ENCODE assay signal across 1 cellular context in genomic region chr1:77683142-77683835, GRCh38.
TF ChIP-seq lines count a peak whose summit lies in the region.

No MANE protein-coding gene starts in this region.

TF ChIP-seq in HepG2, 621 proteins besides CTCF, POLR2A, EP300 and RAD21 (continued from another document and continues in another):
- TF ChIP-seq, protein P1, sequence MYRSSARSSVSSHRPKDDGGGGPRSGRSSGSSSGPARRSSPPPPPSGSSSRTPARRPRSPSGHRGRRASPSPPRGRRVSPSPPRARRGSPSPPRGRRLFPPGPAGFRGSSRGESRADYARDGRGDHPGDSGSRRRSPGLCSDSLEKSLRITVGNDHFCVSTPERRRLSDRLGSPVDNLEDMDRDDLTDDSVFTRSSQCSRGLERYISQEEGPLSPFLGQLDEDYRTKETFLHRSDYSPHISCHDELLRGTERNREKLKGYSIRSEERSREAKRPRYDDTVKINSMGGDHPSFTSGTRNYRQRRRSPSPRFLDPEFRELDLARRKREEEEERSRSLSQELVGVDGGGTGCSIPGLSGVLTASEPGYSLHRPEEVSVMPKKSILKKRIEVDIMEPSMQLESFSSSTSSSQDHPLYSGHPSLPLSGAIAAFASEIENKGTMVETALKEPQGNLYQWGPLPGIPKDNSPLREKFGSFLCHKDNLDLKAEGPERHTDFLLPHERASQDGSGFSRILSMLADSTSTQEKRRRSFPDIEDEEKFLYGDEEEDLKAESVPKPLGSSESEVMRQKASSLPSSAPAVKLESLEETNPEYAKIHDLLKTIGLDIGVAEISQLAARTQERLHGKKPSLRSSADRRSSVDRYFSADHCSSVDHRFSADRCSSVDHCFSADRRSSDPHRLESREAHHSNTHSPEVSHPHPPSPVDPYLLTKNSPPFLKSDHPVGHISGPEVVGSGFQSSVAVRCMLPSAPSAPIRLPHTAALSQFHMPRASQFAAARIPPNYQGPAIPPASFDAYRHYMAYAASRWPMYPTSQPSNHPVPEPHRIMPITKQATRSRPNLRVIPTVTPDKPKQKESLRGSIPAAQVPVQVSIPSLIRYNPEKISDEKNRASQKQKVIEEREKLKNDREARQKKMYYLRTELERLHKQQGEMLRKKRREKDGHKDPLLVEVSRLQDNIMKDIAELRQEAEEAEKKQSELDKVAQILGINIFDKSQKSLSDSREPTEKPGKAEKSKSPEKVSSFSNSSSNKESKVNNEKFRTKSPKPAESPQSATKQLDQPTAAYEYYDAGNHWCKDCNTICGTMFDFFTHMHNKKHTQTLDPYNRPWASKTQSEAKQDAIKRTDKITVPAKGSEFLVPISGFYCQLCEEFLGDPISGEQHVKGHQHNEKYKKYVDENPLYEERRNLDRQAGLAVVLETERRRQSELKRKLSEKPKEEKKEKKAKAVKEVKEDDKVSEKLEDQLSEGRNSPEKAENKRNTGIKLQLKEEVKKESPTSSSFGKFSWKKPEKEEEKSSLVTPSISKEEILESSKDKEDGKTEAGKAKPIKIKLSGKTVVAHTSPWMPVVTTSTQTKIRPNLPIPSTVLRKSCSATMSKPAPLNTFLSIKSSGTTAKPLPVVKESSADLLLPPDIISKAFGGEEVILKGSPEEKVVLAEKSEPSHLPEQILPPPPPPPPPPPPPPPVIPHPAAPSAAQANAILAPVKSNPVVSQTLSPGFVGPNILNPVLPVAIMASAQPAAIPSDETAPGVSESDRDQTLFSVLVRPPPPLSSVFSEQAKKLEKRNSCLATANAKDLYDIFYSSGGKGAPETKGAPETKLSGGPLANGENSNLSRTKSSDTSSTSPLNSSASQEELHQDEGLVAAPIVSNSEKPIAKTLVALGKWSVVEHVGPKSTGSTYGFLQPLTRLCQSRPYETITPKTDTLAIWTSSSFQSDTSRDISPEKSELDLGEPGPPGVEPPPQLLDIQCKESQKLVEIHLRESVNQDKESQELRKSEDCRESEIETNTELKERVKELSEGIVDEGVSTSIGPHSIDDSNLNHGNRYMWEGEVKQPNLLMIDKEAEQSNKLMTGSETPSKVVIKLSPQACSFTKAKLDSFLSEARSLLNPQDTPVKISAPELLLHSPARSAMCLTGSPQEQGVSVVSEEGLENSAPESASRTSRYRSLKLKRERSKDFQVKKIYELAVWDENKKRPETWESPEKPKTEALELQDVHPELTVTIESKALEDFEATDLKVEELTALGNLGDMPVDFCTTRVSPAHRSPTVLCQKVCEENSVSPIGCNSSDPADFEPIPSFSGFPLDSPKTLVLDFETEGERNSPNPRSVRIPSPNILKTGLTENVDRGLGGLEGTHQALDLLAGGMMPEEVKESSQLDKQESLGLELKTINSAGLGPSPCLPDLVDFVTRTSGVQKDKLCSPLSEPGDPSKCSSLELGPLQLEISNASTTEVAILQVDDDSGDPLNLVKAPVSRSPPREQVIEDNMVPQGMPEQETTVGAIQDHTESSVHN (CRISPR knock-in tag; IDR thresholded peaks at IDR 0.05): no peak
- TF ChIP-seq ARID2 (CRISPR knock-in tag; IDR thresholded peaks at IDR 0.05; ENCODE audit: borderline replicate concordance) (no peak), IKZF4 (CRISPR knock-in tag; IDR thresholded peaks at IDR 0.05; ENCODE audit: borderline replicate concordance, low read depth, not compliant biosample characterization) (peak; percentile 1), RORA (CRISPR knock-in tag; IDR thresholded peaks at IDR 0.05) (no peak), EHMT2 (IDR thresholded peaks at IDR 0.05; ENCODE audit: borderline replicate concordance, low read depth, low read length) (no peak), HMGA1 (CRISPR knock-in tag; conservative IDR thresholded peaks at IDR 0.05) (no peak), MYNN (CRISPR knock-in tag; IDR thresholded peaks at IDR 0.05; ENCODE audit: low read depth) (no peak), ZNF563 (CRISPR knock-in tag; IDR thresholded peaks at IDR 0.05) (peak; percentile 54; the same call in 1 of the 2 replicates), MBNL3 (CRISPR knock-in tag; conservative IDR thresholded peaks at IDR 0.05) (no peak), BRCA1 (CRISPR knock-in tag; IDR thresholded peaks at IDR 0.05) (0 out of 2 replicates have a peak, but pooled peaks have one; percentile 46), ARNT (IDR thresholded peaks at IDR 0.05) (no peak), POGZ (CRISPR knock-in tag; IDR thresholded peaks at IDR 0.05) (peak; percentile 60; the same call in 1 of the 2 replicates), MLX (CRISPR knock-in tag; IDR thresholded peaks at IDR 0.05) (peak; percentile 26; the same call in 1 of the 2 replicates), MBD4 (IDR thresholded peaks at IDR 0.05; ENCODE audit: borderline replicate concordance, low read length) (no peak), ZSCAN12 (CRISPR knock-in tag; IDR thresholded peaks at IDR 0.05) (0 out of 2 replicates have a peak, but pooled peaks have one; percentile 40), HMG20A (CRISPR knock-in tag; IDR thresholded peaks at IDR 0.05; ENCODE audit: borderline replicate concordance) (no peak), TARDBP (CRISPR knock-in tag; IDR thresholded peaks at IDR 0.05) (peak; percentile 89), RFX3 (CRISPR knock-in tag; IDR thresholded peaks at IDR 0.05) (no peak), ZBTB4 (CRISPR knock-in tag; IDR thresholded peaks at IDR 0.05; ENCODE audit: borderline replicate concordance) (no peak), PLRG1 (conservative IDR thresholded peaks at IDR 0.05) (no peak), ARID5B (CRISPR knock-in tag; IDR thresholded peaks at IDR 0.05) (peak; percentile 70), RNF2 (conservative IDR thresholded peaks at IDR 0.05; ENCODE audit: low read depth) (0 out of 2 replicates have a peak, but pooled peaks have one; percentile 35)
- TF ChIP-seq, protein P2, sequence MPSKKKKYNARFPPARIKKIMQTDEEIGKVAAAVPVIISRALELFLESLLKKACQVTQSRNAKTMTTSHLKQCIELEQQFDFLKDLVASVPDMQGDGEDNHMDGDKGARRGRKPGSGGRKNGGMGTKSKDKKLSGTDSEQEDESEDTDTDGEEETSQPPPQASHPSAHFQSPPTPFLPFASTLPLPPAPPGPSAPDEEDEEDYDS (CRISPR knock-in tag; IDR thresholded peaks at IDR 0.05): peak; percentile 25; the same call in 1 of the 2 replicates
- TF ChIP-seq, protein P3, sequence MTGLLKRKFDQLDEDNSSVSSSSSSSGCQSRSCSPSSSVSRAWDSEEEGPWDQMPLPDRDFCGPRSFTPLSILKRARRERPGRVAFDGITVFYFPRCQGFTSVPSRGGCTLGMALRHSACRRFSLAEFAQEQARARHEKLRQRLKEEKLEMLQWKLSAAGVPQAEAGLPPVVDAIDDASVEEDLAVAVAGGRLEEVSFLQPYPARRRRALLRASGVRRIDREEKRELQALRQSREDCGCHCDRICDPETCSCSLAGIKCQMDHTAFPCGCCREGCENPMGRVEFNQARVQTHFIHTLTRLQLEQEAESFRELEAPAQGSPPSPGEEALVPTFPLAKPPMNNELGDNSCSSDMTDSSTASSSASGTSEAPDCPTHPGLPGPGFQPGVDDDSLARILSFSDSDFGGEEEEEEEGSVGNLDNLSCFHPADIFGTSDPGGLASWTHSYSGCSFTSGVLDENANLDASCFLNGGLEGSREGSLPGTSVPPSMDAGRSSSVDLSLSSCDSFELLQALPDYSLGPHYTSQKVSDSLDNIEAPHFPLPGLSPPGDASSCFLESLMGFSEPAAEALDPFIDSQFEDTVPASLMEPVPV (CRISPR knock-in tag; IDR thresholded peaks at IDR 0.05): 0 out of 2 replicates have a peak, but pooled peaks have one; percentile 36
- TF ChIP-seq, protein P4, sequence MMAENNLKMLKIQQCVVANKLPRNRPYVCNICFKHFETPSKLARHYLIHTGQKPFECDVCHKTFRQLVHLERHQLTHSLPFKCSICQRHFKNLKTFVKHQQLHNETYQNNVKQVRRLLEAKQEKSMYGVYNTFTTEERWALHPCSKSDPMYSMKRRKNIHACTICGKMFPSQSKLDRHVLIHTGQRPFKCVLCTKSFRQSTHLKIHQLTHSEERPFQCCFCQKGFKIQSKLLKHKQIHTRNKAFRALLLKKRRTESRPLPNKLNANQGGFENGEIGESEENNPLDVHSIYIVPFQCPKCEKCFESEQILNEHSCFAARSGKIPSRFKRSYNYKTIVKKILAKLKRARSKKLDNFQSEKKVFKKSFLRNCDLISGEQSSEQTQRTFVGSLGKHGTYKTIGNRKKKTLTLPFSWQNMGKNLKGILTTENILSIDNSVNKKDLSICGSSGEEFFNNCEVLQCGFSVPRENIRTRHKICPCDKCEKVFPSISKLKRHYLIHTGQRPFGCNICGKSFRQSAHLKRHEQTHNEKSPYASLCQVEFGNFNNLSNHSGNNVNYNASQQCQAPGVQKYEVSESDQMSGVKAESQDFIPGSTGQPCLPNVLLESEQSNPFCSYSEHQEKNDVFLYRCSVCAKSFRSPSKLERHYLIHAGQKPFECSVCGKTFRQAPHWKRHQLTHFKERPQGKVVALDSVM (CRISPR knock-in tag; IDR thresholded peaks at IDR 0.05): no peak
- TF ChIP-seq, protein P5, sequence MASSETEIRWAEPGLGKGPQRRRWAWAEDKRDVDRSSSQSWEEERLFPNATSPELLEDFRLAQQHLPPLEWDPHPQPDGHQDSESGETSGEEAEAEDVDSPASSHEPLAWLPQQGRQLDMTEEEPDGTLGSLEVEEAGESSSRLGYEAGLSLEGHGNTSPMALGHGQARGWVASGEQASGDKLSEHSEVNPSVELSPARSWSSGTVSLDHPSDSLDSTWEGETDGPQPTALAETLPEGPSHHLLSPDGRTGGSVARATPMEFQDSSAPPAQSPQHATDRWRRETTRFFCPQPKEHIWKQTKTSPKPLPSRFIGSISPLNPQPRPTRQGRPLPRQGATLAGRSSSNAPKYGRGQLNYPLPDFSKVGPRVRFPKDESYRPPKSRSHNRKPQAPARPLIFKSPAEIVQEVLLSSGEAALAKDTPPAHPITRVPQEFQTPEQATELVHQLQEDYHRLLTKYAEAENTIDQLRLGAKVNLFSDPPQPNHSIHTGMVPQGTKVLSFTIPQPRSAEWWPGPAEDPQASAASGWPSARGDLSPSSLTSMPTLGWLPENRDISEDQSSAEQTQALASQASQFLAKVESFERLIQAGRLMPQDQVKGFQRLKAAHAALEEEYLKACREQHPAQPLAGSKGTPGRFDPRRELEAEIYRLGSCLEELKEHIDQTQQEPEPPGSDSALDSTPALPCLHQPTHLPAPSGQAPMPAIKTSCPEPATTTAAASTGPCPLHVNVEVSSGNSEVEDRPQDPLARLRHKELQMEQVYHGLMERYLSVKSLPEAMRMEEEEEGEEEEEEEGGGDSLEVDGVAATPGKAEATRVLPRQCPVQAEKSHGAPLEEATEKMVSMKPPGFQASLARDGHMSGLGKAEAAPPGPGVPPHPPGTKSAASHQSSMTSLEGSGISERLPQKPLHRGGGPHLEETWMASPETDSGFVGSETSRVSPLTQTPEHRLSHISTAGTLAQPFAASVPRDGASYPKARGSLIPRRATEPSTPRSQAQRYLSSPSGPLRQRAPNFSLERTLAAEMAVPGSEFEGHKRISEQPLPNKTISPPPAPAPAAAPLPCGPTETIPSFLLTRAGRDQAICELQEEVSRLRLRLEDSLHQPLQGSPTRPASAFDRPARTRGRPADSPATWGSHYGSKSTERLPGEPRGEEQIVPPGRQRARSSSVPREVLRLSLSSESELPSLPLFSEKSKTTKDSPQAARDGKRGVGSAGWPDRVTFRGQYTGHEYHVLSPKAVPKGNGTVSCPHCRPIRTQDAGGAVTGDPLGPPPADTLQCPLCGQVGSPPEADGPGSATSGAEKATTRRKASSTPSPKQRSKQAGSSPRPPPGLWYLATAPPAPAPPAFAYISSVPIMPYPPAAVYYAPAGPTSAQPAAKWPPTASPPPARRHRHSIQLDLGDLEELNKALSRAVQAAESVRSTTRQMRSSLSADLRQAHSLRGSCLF (CRISPR knock-in tag; IDR thresholded peaks at IDR 0.05; ENCODE audit: borderline replicate concordance): no peak
